ENCODE assay signal across 8 cellular contexts in genomic region chr13:24618219-24618955, GRCh38.
DNase-seq lines count a peak whose midpoint lies in the region; ATAC-seq and TF ChIP-seq lines count a peak whose summit lies in the region.

No MANE protein-coding gene starts in this region.

- H3K4me1 ChIP-seq in upper lobe of right lung (no peaks in the 10 kb centered on the region), endodermal cell (ENCODE audit: control insufficient read depth, insufficient read depth, low read length) (no peaks in the 10 kb centered on the region)

- H3K36me3 ChIP-seq in upper lobe of right lung, result no peaks in the 10 kb centered on the region
- H3K36me3 ChIP-seq in endodermal cell (ENCODE audit: control insufficient read depth, insufficient read depth, low read length), result no peaks in the 10 kb centered on the region

- POLR2A ChIA-PET in activated CD4-positive, alpha-beta T cell treated with anti-CD3 and anti-CD28 coated beads, Interleukin-2, amount 10 ng/mL, durations not matched to agents 7 days and 5 days (lab: Charles Lee), result no interaction called here

- no peaks in the 10 kb centered on the region for H3K27me3 ChIP-seq in upper lobe of right lung
- no peaks in the 10 kb centered on the region for H3K27me3 ChIP-seq in endodermal cell (ENCODE audit: control insufficient read depth, insufficient read depth, low read length, poor library complexity, severe bottlenecking)

- 85 to 89% methylated on average over 13 to 14 of the region's 14 CpGs for WGBS in endodermal cell (ENCODE audit: insufficient coverage in 1 of 2, insufficient read length in 1 of 2), 2 experiments

- peaks cover 39% of the 10 kb centered on the region for H3K4me1 Mint-ChIP-seq in activated CD4-positive, alpha-beta T cell treated with anti-CD3 and anti-CD28 coated beads, Interleukin-2, amount 10 ng/mL, durations not matched to agents 7 days and 5 days
- peaks cover 3% of the 10 kb centered on the region for H3K4me1 Mint-ChIP-seq in endodermal cell

- H3K9me3 ChIP-seq in upper lobe of right lung (no peaks in the 10 kb centered on the region), endodermal cell (ENCODE audit: control insufficient read depth, low read length) (no peaks in the 10 kb centered on the region)

- peak; percentile 61 for ATAC-seq in HG03457 (IDR thresholded peaks at IDR 0.05; ENCODE audit: unreplicated experiment)
- peak; percentile 51 for ATAC-seq in upper lobe of right lung

- H3K9ac ChIP-seq in endodermal cell (ENCODE audit: extremely low read depth, low read length, poor library complexity, severe bottlenecking), result no peak overlapping the region

- intact Hi-C loops in upper lobe of right lung (cut with DNase I) (no loop called here), cardiac septum (cut with DNase I) (no loop called here)

- TF ChIP-seq CTCF in upper lobe of right lung (IDR thresholded peaks at IDR 0.05) (no peak), endodermal cell (conservative IDR thresholded peaks at IDR 0.05) (no peak)

- H3K4me3 ChIP-seq in upper lobe of right lung (no peak overlapping the region), endodermal cell (ENCODE audit: low read length) (no peak overlapping the region)

- no peaks in the 10 kb centered on the region for H3K9me3 Mint-ChIP-seq in activated CD4-positive, alpha-beta T cell treated with anti-CD3 and anti-CD28 coated beads, Interleukin-2, amount 10 ng/mL, durations not matched to agents 7 days and 5 days
- peaks cover 4% of the 10 kb centered on the region for H3K9me3 Mint-ChIP-seq in endodermal cell

- H3K27ac Mint-ChIP-seq in activated CD4-positive, alpha-beta T cell treated with anti-CD3 and anti-CD28 coated beads, Interleukin-2, amount 10 ng/mL, durations not matched to agents 7 days and 5 days, result peak overlapping the region; percentile 87
- H3K27ac Mint-ChIP-seq in endodermal cell, result no peak overlapping the region

- CTCF ChIA-PET in activated CD4-positive, alpha-beta T cell treated with anti-CD3 and anti-CD28 coated beads, Interleukin-2, amount 10 ng/mL, durations not matched to agents 7 days and 5 days (lab: Charles Lee), result interaction anchor here (1.5 to 1.7 kb wide), 2 partner anchors 9 to 11 kb away, joined by 4 to 5 read pairs; no protein-coding TSS in a partner anchor

- H3K27me3 Mint-ChIP-seq in activated CD4-positive, alpha-beta T cell treated with anti-CD3 and anti-CD28 coated beads, Interleukin-2, amount 10 ng/mL, durations not matched to agents 7 days and 5 days, result no peaks in the 10 kb centered on the region
- H3K27me3 Mint-ChIP-seq in endodermal cell (ENCODE audit: insufficient read depth), result no peaks in the 10 kb centered on the region

- H3K4me3 Mint-ChIP-seq in activated CD4-positive, alpha-beta T cell treated with anti-CD3 and anti-CD28 coated beads, Interleukin-2, amount 10 ng/mL, durations not matched to agents 7 days and 5 days, result no peak overlapping the region
- H3K4me3 Mint-ChIP-seq in endodermal cell, result no peak overlapping the region

- peak; percentile 24 for DNase-seq in GM19240 (ENCODE audit: insufficient read length, low spot score)
- DNase-seq in activated CD4-positive, alpha-beta T cell treated with anti-CD3 and anti-CD28 coated beads, Interleukin-2, amount 10 ng/mL, durations not matched to agents 7 days and 5 days, result peak; percentile 64
- peak; percentile 42 for DNase-seq in kidney tubule cell (ENCODE audit: low spot score)
- DNase-seq in upper lobe of right lung, result no peak
- no peak for DNase-seq in endodermal cell
- no peak for DNase-seq in SKM-1 (lab: John Stamatoyannopoulos, UW; ENCODE audit: unreplicated experiment)
- no peak for DNase-seq in cardiac septum (ENCODE audit: low spot score)

- H3K27ac ChIP-seq in upper lobe of right lung (no peak overlapping the region), endodermal cell (ENCODE audit: low read depth, low read length) (no peak overlapping the region)

- peaks cover 8% of the 10 kb centered on the region for H3K36me3 Mint-ChIP-seq in activated CD4-positive, alpha-beta T cell treated with anti-CD3 and anti-CD28 coated beads, Interleukin-2, amount 10 ng/mL, durations not matched to agents 7 days and 5 days (ENCODE audit: low read depth)
- H3K36me3 Mint-ChIP-seq in endodermal cell (ENCODE audit: low read depth), result no peaks in the 10 kb centered on the region

Comparison
In these comparisons a context has a peak if more than half of its experiments do, and no peak if none do; other contexts are left out.
1. DNase-seq: peak in GM19240 (single experiment), activated CD4-positive, alpha-beta T cell treated with anti-CD3 and anti-CD28 coated beads, Interleukin-2, amount 10 ng/mL, durations not matched to agents 7 days and 5 days (single experiment) and kidney tubule cell (single experiment); none in upper lobe of right lung (single experiment), endodermal cell (single experiment), SKM-1 (single experiment) and cardiac septum (single experiment).